1 cellular context compared by ENCODE assay signal in the genomic region with DNA sequence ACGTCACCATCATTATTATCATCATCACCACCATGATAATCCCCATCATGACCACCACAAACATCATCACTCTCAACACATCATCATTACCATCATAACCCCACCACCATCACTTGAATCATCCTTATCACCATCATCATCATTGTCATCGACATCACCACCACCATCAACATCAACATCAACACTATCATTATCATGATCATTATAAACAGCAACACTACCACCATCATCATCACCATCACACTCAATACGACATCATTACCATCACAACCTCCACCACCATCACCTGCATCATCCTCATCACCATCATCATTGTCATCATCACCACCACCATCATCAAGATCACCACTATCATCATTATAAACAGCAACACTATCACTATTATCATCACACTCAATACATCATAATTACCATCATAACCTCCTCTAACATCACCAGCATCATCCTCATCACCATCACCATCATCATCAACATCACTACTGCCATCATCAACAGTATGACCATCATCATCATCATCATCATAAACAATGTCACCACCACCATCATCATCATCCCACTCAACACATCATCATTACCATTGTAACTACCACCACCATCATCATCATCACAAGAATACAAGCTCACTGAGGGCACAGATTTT.
A peak's percentile ranks its signal among the peaks of the same experiment; 100 is the strongest.
TF ChIP-seq lines count a peak whose summit lies in the region.

No MANE protein-coding gene starts in this region.

TF ChIP-seq in HEK293, 187 proteins besides CTCF, POLR2A, EP300 and RAD21 (continued from another document):
- TF ChIP-seq, protein P1, sequence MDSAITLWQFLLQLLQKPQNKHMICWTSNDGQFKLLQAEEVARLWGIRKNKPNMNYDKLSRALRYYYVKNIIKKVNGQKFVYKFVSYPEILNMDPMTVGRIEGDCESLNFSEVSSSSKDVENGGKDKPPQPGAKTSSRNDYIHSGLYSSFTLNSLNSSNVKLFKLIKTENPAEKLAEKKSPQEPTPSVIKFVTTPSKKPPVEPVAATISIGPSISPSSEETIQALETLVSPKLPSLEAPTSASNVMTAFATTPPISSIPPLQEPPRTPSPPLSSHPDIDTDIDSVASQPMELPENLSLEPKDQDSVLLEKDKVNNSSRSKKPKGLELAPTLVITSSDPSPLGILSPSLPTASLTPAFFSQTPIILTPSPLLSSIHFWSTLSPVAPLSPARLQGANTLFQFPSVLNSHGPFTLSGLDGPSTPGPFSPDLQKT (IDR thresholded peaks at IDR 0.05; ENCODE audit: borderline replicate concordance, low read depth, low read length), result no peak
- TF ChIP-seq ZNF155 (tag by site-specific recombination; IDR thresholded peaks at IDR 0.05) (0 out of 2 replicates have a peak, but pooled peaks have one; percentile 46), ZNF473 (tag by site-specific recombination; IDR thresholded peaks at IDR 0.05) (0 out of 2 replicates have a peak, but pooled peaks have one; percentile 51)
